ENCODE assay signal across 12 cellular contexts in genomic region chr11:72789493-72790131, GRCh38. TPM values are rescaled to one million over a fixed set of nuclear protein-coding genes. Genes with fewer than 3 reads are reported as not detected.
A peak's percentile ranks its signal among the peaks of the same experiment; 100 is the strongest.
DNase-seq lines count a peak whose midpoint lies in the region; ATAC-seq and TF ChIP-seq lines count a peak whose summit lies in the region.
"Had no signal": no experiment of that assay in that cellular context is flagged by ENCODE, and none has a peak within 500 bp of the region (broad histone marks: within the 10 kb centered on the region; RNA-seq: fewer than 3 reads in every experiment).

No MANE protein-coding gene starts in this region.

- ATAC-seq in IMR-90 (ENCODE audit: low read depth) (0 out of 2 replicates have a peak, but pooled peaks have one; percentile 1), lower lobe of right lung (no peak)
- ATAC-seq: activated CD8-positive, alpha-beta T cell treated with anti-CD3 and anti-CD28 coated beads, Interleukin-2, amount 10 ng/mL, durations not matched to agents 7 days and 5 days had no signal

- no peak overlapping the region for H4K5ac ChIP-seq in IMR-90 (ENCODE audit: low read depth, low read length)

- BruUV-seq in IMR-90 (replicated peaks; lab: Mats Ljungman, UMichigan) = no TSS peak

- peaks cover 0 to 12% of the 10 kb centered on the region in 2 experiments; a peak in 1 of 4 replicates for H3K79me1 ChIP-seq in IMR-90 (ENCODE audit: low read depth in 1 of 2, low read length in 2 of 2)

- no peak overlapping the region for H3K4me3 ChIP-seq in IMR-90 (ENCODE audit: insufficient read depth, low read depth, low read length)
- peak overlapping the region in 37 of 59 donors; percentile 2 to 42 (median 15) for H3K4me3 ChIP-seq in dorsolateral prefrontal cortex
- no peak overlapping the region for H3K4me3 ChIP-seq in lower lobe of right lung
- no peak overlapping the region for H3K4me3 ChIP-seq in esophagus squamous epithelium

- no peak overlapping the region for H3K4me2 ChIP-seq in IMR-90 (ENCODE audit: low read depth, low read length)

- no peak overlapping the region for H3K56ac ChIP-seq in IMR-90 (ENCODE audit: extremely low read depth, insufficient read depth, low read length)

- H3K18ac ChIP-seq in IMR-90 (ENCODE audit: low read depth, low read length) = no peak overlapping the region

- dilution Hi-C loops in IMR-90 (cut with HindIII; ENCODE audit: low sequenced_read_pairs, unreplicated experiment) = no loop called here

- H3K4me1 ChIP-seq in IMR-90 (ENCODE audit: control insufficient read depth, insufficient read depth, low read length) (peaks cover 13% of the 10 kb centered on the region), lower lobe of right lung (peaks cover 63% of the 10 kb centered on the region), esophagus squamous epithelium (peaks cover 11 to 44% (median 21%) of the 10 kb centered on the region in 3 donors)

- H4K8ac ChIP-seq in IMR-90 (ENCODE audit: low read depth in 2 of 2, low read length in 2 of 2) = peak overlapping the region in 1 of 2 experiments; percentile 65; a peak in 1 of 4 replicates

- H3K9me1 ChIP-seq in IMR-90 (ENCODE audit: insufficient read depth, low read length) = peaks cover 17% of the 10 kb centered on the region

- WGBS in IMR-90 (ENCODE audit: extremely low coverage in 2 of 2, insufficient read length in 1 of 2), 2 experiments = 60% methylated on average over 1 of the region's 10 CpGs; no CpG with 5 or more reads in 1 of the 2 experiments
- 80% methylated on average over 4 to 7 of the region's 10 CpGs for WGBS in esophagus squamous epithelium, 2 donors

- peaks cover 3% of the 10 kb centered on the region; the same call in 1 of the 2 replicates for H4K20me1 ChIP-seq in IMR-90 (ENCODE audit: insufficient read depth, low read length)

- H3K14ac ChIP-seq in IMR-90 (replicated peaks; ENCODE audit: low read depth, low read length) = peak overlapping the region; percentile 65

- H3K36me3 ChIP-seq in IMR-90 (ENCODE audit: control insufficient read depth, insufficient read depth, low read length) (no peaks in the 10 kb centered on the region), lower lobe of right lung (no peaks in the 10 kb centered on the region), esophagus squamous epithelium (no peaks in the 10 kb centered on the region)

- no peak for TF ChIP-seq RAD21 in IMR-90 (IDR thresholded peaks at IDR 0.05; ENCODE audit: low read length)

- no peaks in the 10 kb centered on the region for H3K27me3 ChIP-seq in IMR-90 (ENCODE audit: control insufficient read depth, insufficient read depth, low read length)
- no peaks in the 10 kb centered on the region for H3K27me3 ChIP-seq in dorsolateral prefrontal cortex
- H3K27me3 ChIP-seq in lower lobe of right lung (ENCODE audit: low read depth) = no peaks in the 10 kb centered on the region
- no peaks in the 10 kb centered on the region for H3K27me3 ChIP-seq in esophagus squamous epithelium

- no peak overlapping the region for H4K91ac ChIP-seq in IMR-90 (ENCODE audit: insufficient read depth, low read depth, low read length)

- peak overlapping the region; percentile 83; the same call in 1 of the 2 replicates for H2AK5ac ChIP-seq in IMR-90 (ENCODE audit: low read depth, low read length)

- peak overlapping the region; percentile 90 for H2AFZ ChIP-seq in IMR-90 (replicated peaks; ENCODE audit: low read length, poor library complexity)

- H2BK120ac ChIP-seq in IMR-90 (ENCODE audit: low read depth, low read length) = peak overlapping the region; percentile 60; the same call in 1 of the 2 replicates

- no peak overlapping the region; the same call in 2 of the 3 replicates for H2BK15ac ChIP-seq in IMR-90 (ENCODE audit: low read depth, low read length)

- H3K9me3 ChIP-seq in IMR-90 (ENCODE audit: control insufficient read depth, insufficient read depth, low read length) (no peaks in the 10 kb centered on the region), lower lobe of right lung (no peaks in the 10 kb centered on the region), esophagus squamous epithelium (no peaks in the 10 kb centered on the region)

- no peak overlapping the region; the same call in 1 of the 2 replicates for H2BK20ac ChIP-seq in IMR-90 (ENCODE audit: low read depth, low read length)

- CTCF ChIA-PET in IMR-90 (lab: Yijun Ruan, JAX) = interaction anchor here (1.1 to 2.1 kb wide), 2 partner anchors 16 to 64 kb away, joined by 5 to 6 read pairs; no protein-coding TSS in a partner anchor

- H3K23ac ChIP-seq in IMR-90 (ENCODE audit: low read depth, low read length) = peak overlapping the region; percentile 31; the same call in 1 of the 2 replicates

- peak overlapping the region; percentile 33 for H3K27ac ChIP-seq in 22Rv1
- H3K27ac ChIP-seq in IMR-90 (ENCODE audit: insufficient read depth, low read length) = no peak overlapping the region
- H3K27ac ChIP-seq in dorsolateral prefrontal cortex = peak overlapping the region in 51 of 59 donors; percentile 10 to 89 (median 61)
- peak overlapping the region; percentile 18 for H3K27ac ChIP-seq in lower lobe of right lung
- no peak overlapping the region for H3K27ac ChIP-seq in esophagus squamous epithelium

- peak; percentile 52 for DNase-seq in IMR-90
- DNase-seq in dorsolateral prefrontal cortex = peak in 7 of 10 donors; percentile 65 to 86 (median 70)
- no peak for DNase-seq in lower lobe of right lung
- no peak for DNase-seq in esophagus squamous epithelium (lab: John Stamatoyannopoulos, UW)
- no peak for DNase-seq in stimulated activated CD8-positive, alpha-beta memory T cell treated with anti-CD3 and anti-CD28 coated beads, Interleukin-4, amount 100 ng/mL, for 48 hours
- DNase-seq in NCI-H446 treated with DMSO at 0.1 percent for 48 hours (lab: John Stamatoyannopoulos, UW) = no peak
- no peak for DNase-seq in NCI-H774 (lab: John Stamatoyannopoulos, UW)
- DNase-seq: ACHN; activated CD8-positive, alpha-beta T cell treated with anti-CD3 and anti-CD28 coated beads, Interleukin-2, amount 10 ng/mL, durations not matched to agents 7 days and 5 days; NCI-H2227 treated with DMSO at 0.1 percent for 48 hours; nephron progenitor cell had no signal

- TF ChIP-seq CTCF in 22Rv1 (IDR thresholded peaks at IDR 0.05) (no peak), IMR-90 (conservative IDR thresholded peaks at IDR 0.05; ENCODE audit: low read depth, low read length) (no peak), dorsolateral prefrontal cortex (IDR thresholded peaks at IDR 0.05 in 54 of 56, conservative IDR thresholded peaks at IDR 0.05 in 2 of 56; ENCODE audit: low read depth in 1 of 56, partially characterized antibody in 56 of 56) (no peak), lower lobe of right lung (IDR thresholded peaks at IDR 0.05) (no peak), esophagus squamous epithelium (IDR thresholded peaks at IDR 0.05) (no peak)

- H3K9ac ChIP-seq in IMR-90 (ENCODE audit: low read depth, low read length) = no peak overlapping the region

- intact Hi-C loops in IMR-90 (cut with micrococcal nuclease) (no loop called here), dorsolateral prefrontal cortex (cut with DNase I) (no loop called here), lower lobe of right lung (cut with DNase I) (loop anchor here (10.0 kb wide), 1 partner anchor 55 kb away; no protein-coding TSS in a partner anchor), esophagus squamous epithelium (cut with DNase I) (loop anchor here (5.0 kb wide), 1 partner anchor 62 kb away; no protein-coding TSS in a partner anchor)

- H3K4ac ChIP-seq in IMR-90 (ENCODE audit: low read depth, low read length) = peak overlapping the region; percentile 67

- in situ Hi-C loops in IMR-90 (cut with MboI; ENCODE audit: low sequenced_read_pairs) = loop anchor here (5.0 kb wide), 1 partner anchor 67 kb away; no protein-coding TSS in a partner anchor

- POLR2A ChIA-PET in IMR-90 (lab: Charles Lee; ENCODE audit: unreplicated experiment) = no interaction called here

- peak overlapping the region; percentile 94 for H2AK9ac ChIP-seq in IMR-90 (replicated peaks; ENCODE audit: low read depth, low read length, poor library complexity)

- no peak for TF ChIP-seq POLR2A in IMR-90 (IDR thresholded peaks at IDR 0.05; ENCODE audit: low read depth, low read length)
- no peak for TF ChIP-seq POLR2A in esophagus squamous epithelium (IDR thresholded peaks at IDR 0.05)

- H2BK5ac ChIP-seq in IMR-90 (ENCODE audit: low read depth, low read length, poor library complexity, severe bottlenecking) = no peak overlapping the region

TF ChIP-seq in IMR-90, 13 proteins besides CTCF, POLR2A, EP300 and RAD21 (continues in another document):
- TF ChIP-seq CEBPB (IDR thresholded peaks at IDR 0.05; ENCODE audit: low read depth, low read length) (no peak), SMC3 (IDR thresholded peaks at IDR 0.05; ENCODE audit: low read depth, low read length) (no peak), CHD1 (IDR thresholded peaks at IDR 0.05; ENCODE audit: low read depth, low read length) (no peak), RFX5 (IDR thresholded peaks at IDR 0.05; ENCODE audit: low read depth, low read length) (no peak), BHLHE40 (IDR thresholded peaks at IDR 0.05; ENCODE audit: low read depth, low read length) (no peak), FOS (IDR thresholded peaks at IDR 0.05; ENCODE audit: low read depth, low read length) (no peak), MAFK (IDR thresholded peaks at IDR 0.05; ENCODE audit: low read depth, low read length) (0 out of 2 replicates have a peak, but pooled peaks have one; percentile 1)

RNA-seq across cellular contexts. Expression of gene STARD10, which starts 4.2 kb away (rescaled TPM):
- total RNA-seq in IMR-90 (2012; rRNA removed) (22.2 and 23.8 TPM in 2 replicates), dorsolateral prefrontal cortex (100 to 1,000 TPM in 2 of 120 experiments, 10 to 100 TPM in 118; 31.5 to 113 (median 51.1) TPM), lower lobe of right lung (126 TPM), esophagus squamous epithelium (10 to 100 TPM; 42.2 to 83.1 (median 49.4) TPM)
- polyA plus RNA-seq in IMR-90 (2012; rRNA removed) = 32.9 and 37.4 TPM in 2 replicates
- 51.8 and 54.8 TPM in 2 replicates for polyA plus RNA-seq in IMR-90 (2012; cell fraction: cytosol; rRNA removed)
- polyA plus RNA-seq in IMR-90 (2012; cell fraction: nucleus; rRNA removed; ENCODE audit: low replicate concordance) = 18.7 and 29.9 TPM in 2 replicates

RNA-seq across cellular contexts. Expression of gene ATG16L2, which starts 24.6 kb away (rescaled TPM):
- total RNA-seq in IMR-90 (2012; rRNA removed) (1.3 and 1.4 TPM in 2 replicates), dorsolateral prefrontal cortex (10 to 100 TPM; 17.7 to 47.0 (median 30.9) TPM), lower lobe of right lung (104 TPM), esophagus squamous epithelium (10 to 100 TPM; 21.7 to 46.5 (median 26.4) TPM)
- polyA plus RNA-seq in IMR-90 (2012; rRNA removed) = 12.2 and 12.7 TPM in 2 replicates
- 2.9 and 5.8 TPM in 2 replicates for polyA plus RNA-seq in IMR-90 (2012; cell fraction: cytosol; rRNA removed)
- polyA plus RNA-seq in IMR-90 (2012; cell fraction: nucleus; rRNA removed; ENCODE audit: low replicate concordance) = 186 and 227 TPM in 2 replicates

RNA-seq across cellular contexts. Expression of gene ARAP1, which starts 37.4 kb away (rescaled TPM):
- total RNA-seq in IMR-90 (2012; rRNA removed) (37.6 and 38.0 TPM in 2 replicates), dorsolateral prefrontal cortex (100 to 1,000 TPM in 8 of 120 experiments, 10 to 100 TPM in 112; 42.2 to 126 (median 68.6) TPM), lower lobe of right lung (276 TPM), esophagus squamous epithelium (100 to 1,000 TPM in 1 of 4 donors, 10 to 100 TPM in 3; 37.8 to 114 (median 70.6) TPM)
- polyA plus RNA-seq in IMR-90 (2012; rRNA removed) = 59.4 and 63.1 TPM in 2 replicates
- 42.2 and 63.5 TPM in 2 replicates for polyA plus RNA-seq in IMR-90 (2012; cell fraction: cytosol; rRNA removed)
- 119 and 357 TPM in 2 replicates for polyA plus RNA-seq in IMR-90 (2012; cell fraction: nucleus; rRNA removed; ENCODE audit: low replicate concordance)

Comparison
In these comparisons a context has a peak if more than half of its experiments do, and no peak if none do; other contexts are left out.
1. H3K27ac ChIP-seq: peak in 22Rv1 (single experiment), dorsolateral prefrontal cortex (51 of 59) and lower lobe of right lung (single experiment); none in IMR-90 (single experiment) and esophagus squamous epithelium (0 of 4).
2. DNase-seq: peak in IMR-90 (single experiment) and dorsolateral prefrontal cortex (7 of 10); none in lower lobe of right lung (single experiment), esophagus squamous epithelium (single experiment), stimulated activated CD8-positive, alpha-beta memory T cell treated with anti-CD3 and anti-CD28 coated beads, Interleukin-4, amount 100 ng/mL, for 48 hours (single experiment), NCI-H446 treated with DMSO at 0.1 percent for 48 hours (single experiment) and NCI-H774 (single experiment).
3. H3K4me3 ChIP-seq: peak in dorsolateral prefrontal cortex (37 of 59); none in IMR-90 (single experiment), lower lobe of right lung (single experiment) and esophagus squamous epithelium (0 of 4).
4. intact Hi-C loops: an anchor here in lower lobe of right lung (10.0 kb wide) and esophagus squamous epithelium (5.0 kb wide); none called in IMR-90 and dorsolateral prefrontal cortex.